In genomic region chr10:114678301-114678700, GRCh38 we compare ENCODE assay signal across 18 cellular contexts.
"Had no signal": no experiment of that assay in that cellular context is flagged by ENCODE, and none has a peak within 500 bp of the region (broad histone marks: within the 10 kb centered on the region; RNA-seq: fewer than 3 reads in every experiment).

No MANE protein-coding gene starts in this region.

- H3K27me3 ChIP-seq: colonic mucosa, ovary, testis had no signal

- H3K4me3 ChIP-seq: colonic mucosa, ovary, smooth muscle cell, testis had no signal

- H3K36me3 Mint-ChIP-seq: activated naive CD8-positive, alpha-beta T cell; T-cell; WTC11 had no signal

- H3K4me3 Mint-ChIP-seq: activated CD4-positive, alpha-beta T cell treated with anti-CD3 and anti-CD28 coated beads for 36 hours; activated naive CD8-positive, alpha-beta T cell; stimulated activated naive CD8-positive, alpha-beta T cell treated with anti-CD3 and anti-CD28 coated beads, Interleukin-15, amount 100 ng/mL, for 72 hours; T-cell; type B pancreatic cell; WTC11 had no signal

- H3K27ac ChIP-seq: colonic mucosa, ovary, testis had no signal

- DNase-seq: activated CD4-positive, alpha-beta T cell treated with anti-CD3 and anti-CD28 coated beads for 36 hours; activated CD4-positive, alpha-beta T cell treated with anti-CD3 and anti-CD28 coated beads, Interleukin-2, amount 50 U/mL, for 48 hours; activated T-cell treated with anti-CD3 and anti-CD28 coated beads for 4 hours; central memory CD4-positive, alpha-beta T cell; colonic mucosa; hippocampal formation; islet precursor cell; ovary; stimulated activated CD4-positive, alpha-beta T cell treated with anti-CD3 and anti-CD28 coated beads, Interleukin-4, amount 100 ng/mL, for 1 hour; stimulated activated naive CD8-positive, alpha-beta T cell treated with anti-CD3 and anti-CD28 coated beads, Interleukin-15, amount 100 ng/mL, for 72 hours; T-cell; testis had no signal

- ATAC-seq: activated CD4-positive, alpha-beta T cell treated with anti-CD3 and anti-CD28 coated beads for 36 hours; left lobe of liver; sciatic nerve; stimulated activated naive CD8-positive, alpha-beta T cell treated with anti-CD3 and anti-CD28 coated beads, Interleukin-15, amount 100 ng/mL, for 72 hours; T-cell; WTC11 had no signal

- H3K9me3 Mint-ChIP-seq: stimulated activated naive CD8-positive, alpha-beta T cell treated with anti-CD3 and anti-CD28 coated beads, Interleukin-15, amount 100 ng/mL, for 72 hours; T-cell; type B pancreatic cell; WTC11 had no signal

- H3K27ac Mint-ChIP-seq: activated CD4-positive, alpha-beta T cell treated with anti-CD3 and anti-CD28 coated beads for 36 hours; activated naive CD8-positive, alpha-beta T cell; stimulated activated naive CD8-positive, alpha-beta T cell treated with anti-CD3 and anti-CD28 coated beads, Interleukin-15, amount 100 ng/mL, for 72 hours; T-cell; type B pancreatic cell; WTC11 had no signal

- H3K4me1 ChIP-seq: colonic mucosa had no signal

- H3K4me1 Mint-ChIP-seq: activated CD4-positive, alpha-beta T cell treated with anti-CD3 and anti-CD28 coated beads for 36 hours; stimulated activated naive CD8-positive, alpha-beta T cell treated with anti-CD3 and anti-CD28 coated beads, Interleukin-15, amount 100 ng/mL, for 72 hours; T-cell; WTC11 had no signal

- H3K36me3 ChIP-seq: colonic mucosa, ovary had no signal

- H3K4me2 ChIP-seq: smooth muscle cell had no signal

- H3K9me3 ChIP-seq: colonic mucosa, ovary, testis had no signal

- H3K27me3 Mint-ChIP-seq: activated CD4-positive, alpha-beta T cell treated with anti-CD3 and anti-CD28 coated beads for 36 hours; activated naive CD8-positive, alpha-beta T cell; stimulated activated naive CD8-positive, alpha-beta T cell treated with anti-CD3 and anti-CD28 coated beads, Interleukin-15, amount 100 ng/mL, for 72 hours; type B pancreatic cell had no signal
